Comparison of ENCODE assay signal across 11 cellular contexts in the genomic region with DNA sequence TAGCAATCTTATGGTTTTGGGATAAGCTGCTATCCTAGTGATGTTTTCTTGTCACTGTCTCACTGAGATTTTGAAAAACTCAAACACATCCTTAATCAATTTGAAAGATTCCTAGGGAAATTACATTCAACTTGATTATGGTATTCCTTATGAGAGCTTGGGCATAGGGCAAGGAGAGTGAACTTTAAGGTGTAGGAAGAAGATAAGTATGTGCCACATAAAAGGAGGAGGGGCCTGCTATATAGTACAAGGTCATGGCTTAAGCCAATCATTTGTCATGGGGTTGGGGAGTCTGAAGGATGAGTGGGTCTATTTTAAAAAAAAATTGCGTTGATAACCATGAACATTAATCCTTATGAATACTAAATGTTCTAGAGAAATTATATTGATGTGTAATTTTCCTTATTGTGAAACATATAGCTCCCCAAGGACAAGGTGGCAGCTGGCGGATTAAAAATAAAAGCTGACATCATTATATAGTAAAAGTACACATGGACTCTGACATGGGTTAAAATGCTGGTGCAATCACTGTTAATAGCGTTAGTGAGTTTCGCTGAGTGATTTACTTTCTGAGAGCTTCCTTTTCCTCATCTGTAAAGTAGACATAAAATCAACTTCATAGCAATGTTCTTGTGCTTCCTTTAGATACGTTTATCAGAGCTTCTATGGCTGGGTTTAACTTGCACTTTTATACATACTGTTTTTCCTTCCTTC. TPM values are rescaled to one million over a fixed set of nuclear protein-coding genes. Genes with fewer than 3 reads are reported as not detected.
DNase-seq lines count a peak whose midpoint lies in the region; ATAC-seq and TF ChIP-seq lines count a peak whose summit lies in the region.
"Had no signal": no experiment of that assay in that cellular context is flagged by ENCODE, and none has a peak within 500 bp of the region (broad histone marks: within the 10 kb centered on the region; RNA-seq: fewer than 3 reads in every experiment).

No MANE protein-coding gene starts in this region.

- H3K4me1 Mint-ChIP-seq in H9: peaks cover 32 to 45% of the 10 kb centered on the region in 2 experiments

- H3K18ac ChIP-seq in H9 (ENCODE audit: insufficient read length, low read depth, low read length): no peak overlapping the region

- no peak overlapping the region for H4K5ac ChIP-seq in H9 (ENCODE audit: insufficient read length, low read depth, low read length)

- WGBS in H9 (ENCODE audit: extremely low coverage, insufficient read length, low lambda C conversion rate): no CpG with 5 or more reads among the region's 5 CpGs

- no peak overlapping the region for H3K4me3 ChIP-seq in mucosa of descending colon

- H3K27ac Mint-ChIP-seq in H9: peak overlapping the region in 1 of 3 experiments; percentile 89; a peak in 2 of 7 replicates
- H3K27ac Mint-ChIP-seq: activated naive CD8-positive, alpha-beta T cell treated with anti-CD3 and anti-CD28 coated beads for 36 hours had no signal

- H2BK120ac ChIP-seq in H9 (ENCODE audit: low read depth, low read length, poor library complexity, severe bottlenecking): no peak overlapping the region

- H2BK12ac ChIP-seq in H9 (ENCODE audit: insufficient read length, low read depth, low read length): no peak overlapping the region

- DNase-seq in OCI-M1 (lab: John Stamatoyannopoulos, UW): peak; percentile 32
- peak in 1 of 3 donors; percentile 42 for DNase-seq in mucosa of descending colon
- no peak for DNase-seq in NCI-H2196 treated with DMSO at 0.1 percent for 48 hours (lab: John Stamatoyannopoulos, UW; ENCODE audit: unreplicated experiment)
- DNase-seq in H9: no peak
- DNase-seq: activated CD4-positive, alpha-beta T cell treated with anti-CD3 and anti-CD28 coated beads, Interleukin-2, amount 50 U/mL, for 1 hour; activated naive CD8-positive, alpha-beta T cell treated with anti-CD3 and anti-CD28 coated beads for 36 hours; GF-D8 had no signal

- no peaks in the 10 kb centered on the region for H3K23me2 ChIP-seq in H9 (ENCODE audit: insufficient read length, low read depth, low read length, poor library complexity, severe bottlenecking)

- H4K8ac ChIP-seq in H9 (replicated peaks; ENCODE audit: insufficient read length, low read depth, low read length): no peak overlapping the region

- H3K4me3 Mint-ChIP-seq in H9: no peak overlapping the region
- H3K4me3 Mint-ChIP-seq: activated naive CD8-positive, alpha-beta T cell treated with anti-CD3 and anti-CD28 coated beads for 36 hours had no signal

- no peaks in the 10 kb centered on the region for H3K27me3 ChIP-seq in H9 (ENCODE audit: insufficient read depth, low read length)

- H3K9ac ChIP-seq in H9 (ENCODE audit: extremely low read depth, insufficient read length, low read length): no peak overlapping the region

- H2AFZ ChIP-seq in H9 (ENCODE audit: low read length): no peak overlapping the region

- H3K4ac ChIP-seq in H9 (ENCODE audit: low read depth, low read length): no peak overlapping the region

- H3K9me3 ChIP-seq in mucosa of descending colon (no peaks in the 10 kb centered on the region), H9 (ENCODE audit: control insufficient read depth, low read depth, low read length) (no peaks in the 10 kb centered on the region)

- H3K27ac ChIP-seq in H9 (ENCODE audit: insufficient read length, low read depth, low read length): no peak overlapping the region

- H3K79me2 ChIP-seq in H9 (ENCODE audit: insufficient read depth, low read length): peaks cover 30% of the 10 kb centered on the region; the same call in 1 of the 2 replicates

- H2BK15ac ChIP-seq in H9 (ENCODE audit: low read depth, low read length): no peak overlapping the region

- no peak overlapping the region for H2BK20ac ChIP-seq in H9 (ENCODE audit: low read depth, low read length, poor library complexity, severe bottlenecking)

- peaks cover 5% of the 10 kb centered on the region for H3K79me1 ChIP-seq in H9 (ENCODE audit: insufficient read depth, low read depth, low read length, poor library complexity, severe bottlenecking)

- H3K23ac ChIP-seq in H9 (ENCODE audit: insufficient read length, low read depth, low read length): no peak overlapping the region

- TF ChIP-seq CTCF in mucosa of descending colon (IDR thresholded peaks at IDR 0.05) (no peak), H9 (conservative IDR thresholded peaks at IDR 0.05) (no peak)

- no peak overlapping the region for H3K4me2 ChIP-seq in H9 (ENCODE audit: insufficient read depth, insufficient read length, low read length)

- no peaks in the 10 kb centered on the region for H3K27me3 Mint-ChIP-seq in H9 (ENCODE audit: low read depth)
- H3K27me3 Mint-ChIP-seq: activated naive CD8-positive, alpha-beta T cell treated with anti-CD3 and anti-CD28 coated beads for 36 hours had no signal

- H4K91ac ChIP-seq in H9 (ENCODE audit: insufficient read length, low read depth, low read length): no peak overlapping the region

- peaks cover 16% of the 10 kb centered on the region for H3K4me1 ChIP-seq in mucosa of descending colon (ENCODE audit: low read depth)
- peaks cover 10% of the 10 kb centered on the region; the same call in 1 of the 2 replicates for H3K4me1 ChIP-seq in H9 (ENCODE audit: insufficient read depth, low read length)

- H3K56ac ChIP-seq in H9 (ENCODE audit: insufficient read length, low read depth, low read length): no peak overlapping the region

- ATAC-seq in GM18505 (IDR thresholded peaks at IDR 0.05; ENCODE audit: unreplicated experiment) (peak; percentile 49), HG03095 (IDR thresholded peaks at IDR 0.05; ENCODE audit: unreplicated experiment) (peak; percentile 36), mucosa of descending colon (peak; percentile 92), GM19455 (IDR thresholded peaks at IDR 0.05; ENCODE audit: unreplicated experiment) (no peak), GM19463 (IDR thresholded peaks at IDR 0.05; ENCODE audit: unreplicated experiment) (no peak)

- no peaks in the 10 kb centered on the region for H4K20me1 ChIP-seq in H9 (ENCODE audit: control insufficient read depth, insufficient read depth, insufficient read length)

- no peak overlapping the region for H2AK5ac ChIP-seq in H9 (ENCODE audit: insufficient read length, low read length)

- H3K14ac ChIP-seq in H9 (ENCODE audit: insufficient read depth, low read length): no peak overlapping the region

- peaks cover 21 to 24% (median 24%) of the 10 kb centered on the region in 3 experiments for H3K36me3 Mint-ChIP-seq in H9 (ENCODE audit: insufficient read depth in 1 of 3, low read depth in 3 of 3)

- TF ChIP-seq POLR2A in GM18505 (IDR thresholded peaks at IDR 0.05; ENCODE audit: borderline replicate concordance, extremely low read depth, insufficient read depth, insufficient read length): no peak

- intact Hi-C loops in mucosa of descending colon (cut with DNase I, micrococcal nuclease): no loop called here

- H2BK5ac ChIP-seq in H9 (ENCODE audit: insufficient read length, low read length): no peak overlapping the region

- H3K36me3 ChIP-seq in mucosa of descending colon (ENCODE audit: low read depth): no peaks in the 10 kb centered on the region

- H3T11ph ChIP-seq in H9 (ENCODE audit: low read length): no peak overlapping the region

- H3K9me3 Mint-ChIP-seq in H9: peaks cover 16 to 17% of the 10 kb centered on the region in 2 experiments
- H3K9me3 Mint-ChIP-seq: activated naive CD8-positive, alpha-beta T cell treated with anti-CD3 and anti-CD28 coated beads for 36 hours had no signal

RNA-seq across cellular contexts. Expression of a gene that starts 17.4 kb away (rescaled TPM):
- total RNA-seq in mucosa of descending colon: 100 to 1,000 TPM in 2 of 3 donors, 10 to 100 TPM in 1; 61.4 to 141 (median 109) TPM
- total RNA-seq in H9 (2021): 55.3 and 57.3 TPM in 2 replicates

Comparison
In these comparisons a context has a peak if more than half of its experiments do, and no peak if none do; other contexts are left out.
1. ATAC-seq: peak in GM18505 (single experiment), HG03095 (single experiment) and mucosa of descending colon (single experiment); none in GM19455 (single experiment) and GM19463 (single experiment).